In the genomic region with DNA sequence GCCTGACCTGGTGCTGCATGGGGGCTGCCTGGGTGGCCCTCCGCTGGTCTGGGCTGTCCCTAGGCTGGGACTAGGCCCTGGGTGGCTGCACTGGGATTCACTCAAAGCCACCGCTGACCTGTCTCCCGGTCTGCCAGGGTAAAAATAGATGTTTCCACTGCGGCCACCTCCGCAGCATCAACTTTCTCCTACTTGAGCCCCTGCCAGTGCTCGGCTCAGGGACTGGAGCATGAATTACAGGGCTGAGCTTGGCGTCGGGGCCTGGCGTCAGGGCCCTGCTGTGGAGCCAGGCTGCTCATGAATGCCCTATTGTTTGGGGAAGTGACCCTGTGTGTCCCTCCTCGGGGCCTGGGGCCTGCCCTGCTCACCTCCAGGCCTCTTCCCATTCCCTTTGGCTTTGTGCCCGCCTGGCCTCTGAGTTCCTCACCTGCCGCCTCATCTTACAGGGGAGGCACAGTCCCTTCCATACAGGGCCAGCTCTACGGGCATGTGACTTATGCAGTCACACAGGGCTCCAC, we compare ENCODE assay signal across 12 cellular contexts.
DNase-seq lines count a peak whose midpoint lies in the region; ATAC-seq and TF ChIP-seq lines count a peak whose summit lies in the region.
"Had no signal": no experiment of that assay in that cellular context is flagged by ENCODE, and none has a peak within 500 bp of the region (broad histone marks: within the 10 kb centered on the region; RNA-seq: fewer than 3 reads in every experiment).

No MANE protein-coding gene starts in this region.

- H3K27me3 Mint-ChIP-seq in Calu3 (ENCODE audit: unreplicated experiment), result peaks cover 94% of the 10 kb centered on the region

- no peak overlapping the region for H3K27ac ChIP-seq in uterus

- CTCF ChIA-PET in Calu3 (lab: Charles Lee), result no interaction called here

- no peaks in the 10 kb centered on the region for H3K9me3 Mint-ChIP-seq in Calu3 (ENCODE audit: low read depth, unreplicated experiment)
- H3K9me3 Mint-ChIP-seq: naive B cell had no signal

- no peak overlapping the region for H3K4me3 Mint-ChIP-seq in Calu3 (ENCODE audit: low read depth, unreplicated experiment)

- no peaks in the 10 kb centered on the region for H3K36me3 ChIP-seq in uterus

- no peaks in the 10 kb centered on the region for H3K4me1 ChIP-seq in uterus

- ATAC-seq in GM21786 (IDR thresholded peaks at IDR 0.05; ENCODE audit: unreplicated experiment), result no peak
- ATAC-seq in GM19455 (IDR thresholded peaks at IDR 0.05; ENCODE audit: unreplicated experiment), result no peak
- ATAC-seq: HCT116 had no signal

- no peaks in the 10 kb centered on the region for H3K9me3 ChIP-seq in uterus

- BruUV-seq in Calu3 (replicated peaks; lab: Mats Ljungman, UMichigan), result no TSS peak

- TF ChIP-seq POLR2A in uterus (IDR thresholded peaks at IDR 0.05), result no peak

- H3K27me3 ChIP-seq in uterus, result no peaks in the 10 kb centered on the region

- peak; percentile 41 for DNase-seq in activated effector memory CD4-positive, alpha-beta T cell treated with anti-CD3 and anti-CD28 coated beads, Interleukin-2, amount 50 U/mL, for 16 hours
- no peak for DNase-seq in activated effector memory CD4-positive, alpha-beta T cell treated with Interleukin-2 at 50 U/mL for 16 hours
- DNase-seq in cardiac septum (ENCODE audit: low spot score) (peak; percentile 90), occipital lobe (lab: John Stamatoyannopoulos, UW) (peak; percentile 46), uterus (peak; percentile 21 to 35), Calu3 (no peak)
- DNase-seq: 8988T, naive B cell, NCI-H774 had no signal

- peaks cover 3% of the 10 kb centered on the region for H3K36me3 Mint-ChIP-seq in Calu3 (ENCODE audit: insufficient read depth, unreplicated experiment)
- H3K36me3 Mint-ChIP-seq: naive B cell had no signal

- H3K4me3 ChIP-seq in uterus, result no peak overlapping the region

- TF ChIP-seq CTCF in uterus (IDR thresholded peaks at IDR 0.05) (no peak), Calu3 (IDR thresholded peaks at IDR 0.05; ENCODE audit: unreplicated experiment) (no peak)

- H3K4me1 Mint-ChIP-seq in Calu3 (ENCODE audit: low read depth, unreplicated experiment), result no peaks in the 10 kb centered on the region

- intact Hi-C loops in cardiac septum (cut with DNase I) (loop anchor here (1.0 to 10.0 kb wide), 5 partner anchors 16 to 444 kb away; a partner anchor contains a TSS), uterus (cut with DNase I; ENCODE audit: low total_unique reads) (no loop called here), Calu3 (cut with micrococcal nuclease; ENCODE audit: unreplicated experiment) (no loop called here)

- H3K27ac Mint-ChIP-seq in Calu3 (ENCODE audit: unreplicated experiment), result no peak overlapping the region

Comparison
In these comparisons a context has a peak if more than half of its experiments do, and no peak if none do; other contexts are left out.
1. DNase-seq: peak in activated effector memory CD4-positive, alpha-beta T cell treated with anti-CD3 and anti-CD28 coated beads, Interleukin-2, amount 50 U/mL, for 16 hours (single experiment), cardiac septum (single experiment), occipital lobe (single experiment) and uterus (2 of 2); none in activated effector memory CD4-positive, alpha-beta T cell treated with Interleukin-2 at 50 U/mL for 16 hours (single experiment) and Calu3 (single experiment).